In the genomic region with DNA sequence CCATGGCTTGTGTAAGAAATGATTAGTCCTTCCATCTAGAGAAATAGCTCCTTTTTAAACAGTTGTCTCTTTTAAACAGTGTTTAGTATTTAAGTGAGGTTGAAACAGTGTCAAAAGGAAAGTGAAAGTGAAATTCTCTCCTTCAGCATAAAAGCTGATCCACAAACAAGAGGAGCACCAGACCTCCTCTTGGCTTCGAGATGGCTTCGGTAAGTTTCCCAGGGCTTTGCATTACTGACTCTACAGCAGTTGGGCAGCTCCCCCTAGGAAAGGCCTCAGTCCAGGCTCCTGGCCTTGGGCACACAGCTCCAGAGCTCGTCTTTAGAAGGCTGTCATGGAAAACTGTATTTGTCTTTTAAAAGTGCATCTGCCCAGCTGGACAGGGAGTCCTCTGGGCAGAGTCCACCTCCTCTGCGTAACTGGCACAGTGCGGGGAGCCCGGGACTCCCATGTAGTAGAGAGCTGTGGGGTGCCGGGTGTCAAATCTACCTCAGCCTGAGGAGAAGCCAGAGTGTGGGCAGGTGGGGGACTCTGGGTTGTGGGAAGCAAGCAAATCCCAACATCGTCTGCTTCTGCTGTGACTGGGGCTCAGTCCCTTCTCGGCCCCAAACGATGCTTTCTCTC, we compare ENCODE assay signal across 8 cellular contexts. TPM values are rescaled to one million over a fixed set of nuclear protein-coding genes. Genes with fewer than 3 reads are reported as not detected.
DNase-seq lines count a peak whose midpoint lies in the region; ATAC-seq and TF ChIP-seq lines count a peak whose summit lies in the region.

Gene PLAAT4 (plus strand): TSS at position 140 of the 624 bp plus-strand sequence. CDS start 61 bp downstream, at position 201.

- no peak for ATAC-seq in HG03280 (IDR thresholded peaks at IDR 0.05; ENCODE audit: unreplicated experiment)

- no peak for TF ChIP-seq CTCF in foreskin fibroblast (IDR thresholded peaks at IDR 0.05; ENCODE audit: low read depth, low read length)

- H3K4me3 ChIP-seq in foreskin fibroblast (ENCODE audit: low read depth in 1 of 2, low read length in 2 of 2), result peak within 1 kb of the TSS; percentile 46 to 59

- DNase-seq in GM04504 (ENCODE audit: low read depth), result peak; percentile 19
- peak; percentile 74 for DNase-seq in M059J (ENCODE audit: low read depth)
- peak; percentile 18 for DNase-seq in activated effector memory CD4-positive, alpha-beta T cell treated with Interleukin-2 at 50 U/mL for 16 hours
- peak; percentile 28 to 70 for DNase-seq in foreskin fibroblast
- DNase-seq in occipital lobe (lab: John Stamatoyannopoulos, UW), result peak; percentile 57
- DNase-seq in NCI-H1417 treated with DMSO at 0.1 percent for 48 hours (lab: John Stamatoyannopoulos, UW), result no peak
- DNase-seq in COR-L47 (lab: John Stamatoyannopoulos, UW), result no peak

RNA-seq across cellular contexts. Expression of gene PLAAT4, which starts in this region (rescaled TPM):
- total RNA-seq in M059J (2014; rRNA removed; shearing (Covaris generic)), result 81.0 and 90.7 TPM in 2 replicates
- total RNA-seq in occipital lobe, result 2.3 TPM

Comparison
In these comparisons a context has a peak if more than half of its experiments do, and no peak if none do; other contexts are left out.
1. RNA of gene PLAAT4 (total RNA-seq): 81.0 to 90.7 TPM in M059J; 2.3 TPM in occipital lobe (single experiment); every median in the first group is over 10 times any median in the second.
2. DNase-seq: peak in GM04504 (single experiment), M059J (single experiment), activated effector memory CD4-positive, alpha-beta T cell treated with Interleukin-2 at 50 U/mL for 16 hours (single experiment), foreskin fibroblast (2 of 2) and occipital lobe (single experiment); none in NCI-H1417 treated with DMSO at 0.1 percent for 48 hours (single experiment) and COR-L47 (single experiment).